ENCODE assay signal across 1 cellular context in the genomic region with DNA sequence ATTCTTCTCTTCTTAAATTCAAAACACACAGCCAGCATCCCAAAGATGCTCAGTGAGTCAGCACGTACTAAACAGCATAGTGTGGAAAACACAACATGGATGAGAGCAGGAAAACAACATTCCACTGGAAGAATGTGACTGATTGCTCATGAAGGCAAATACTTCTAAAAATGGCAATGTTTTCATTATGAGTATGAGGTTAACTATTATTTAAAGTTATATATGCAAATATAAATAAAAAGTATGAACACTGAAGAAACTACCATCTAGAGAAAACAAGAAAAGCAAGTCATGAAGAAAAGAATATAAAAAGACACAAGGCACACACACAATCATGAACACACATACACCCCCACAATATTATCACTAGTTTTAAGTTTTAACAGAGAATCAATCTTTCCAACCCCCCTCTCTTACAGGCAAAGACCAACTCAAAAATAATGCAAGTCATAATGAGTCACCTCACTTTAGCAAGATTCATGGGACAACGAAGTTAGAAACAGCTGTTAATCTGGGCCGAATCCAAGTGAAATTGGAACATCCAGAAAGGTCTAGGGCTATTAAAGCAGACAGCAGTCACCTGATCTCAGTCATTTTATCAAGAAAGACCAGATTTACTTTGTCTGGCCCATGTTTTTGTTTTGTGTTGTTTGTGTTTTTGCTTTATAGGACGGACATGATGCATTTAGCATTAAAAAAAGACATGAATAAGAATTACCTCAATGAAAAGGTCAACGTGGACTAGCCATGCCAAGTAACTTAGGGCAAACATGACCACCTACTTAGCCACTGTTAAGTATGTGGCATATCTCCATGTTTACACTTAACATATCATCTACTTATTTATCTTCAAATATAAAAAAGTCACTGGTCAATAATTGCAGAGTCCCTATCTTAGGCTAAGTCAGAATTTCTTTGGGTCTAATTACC.
A peak's percentile ranks its signal among the peaks of the same experiment; 100 is the strongest.
TF ChIP-seq lines count a peak whose summit lies in the region.

No MANE protein-coding gene starts in this region.

TF ChIP-seq in HCT116, 20 proteins besides CTCF, POLR2A, EP300 and RAD21 (continued from another document):
- TF ChIP-seq, protein P1, sequence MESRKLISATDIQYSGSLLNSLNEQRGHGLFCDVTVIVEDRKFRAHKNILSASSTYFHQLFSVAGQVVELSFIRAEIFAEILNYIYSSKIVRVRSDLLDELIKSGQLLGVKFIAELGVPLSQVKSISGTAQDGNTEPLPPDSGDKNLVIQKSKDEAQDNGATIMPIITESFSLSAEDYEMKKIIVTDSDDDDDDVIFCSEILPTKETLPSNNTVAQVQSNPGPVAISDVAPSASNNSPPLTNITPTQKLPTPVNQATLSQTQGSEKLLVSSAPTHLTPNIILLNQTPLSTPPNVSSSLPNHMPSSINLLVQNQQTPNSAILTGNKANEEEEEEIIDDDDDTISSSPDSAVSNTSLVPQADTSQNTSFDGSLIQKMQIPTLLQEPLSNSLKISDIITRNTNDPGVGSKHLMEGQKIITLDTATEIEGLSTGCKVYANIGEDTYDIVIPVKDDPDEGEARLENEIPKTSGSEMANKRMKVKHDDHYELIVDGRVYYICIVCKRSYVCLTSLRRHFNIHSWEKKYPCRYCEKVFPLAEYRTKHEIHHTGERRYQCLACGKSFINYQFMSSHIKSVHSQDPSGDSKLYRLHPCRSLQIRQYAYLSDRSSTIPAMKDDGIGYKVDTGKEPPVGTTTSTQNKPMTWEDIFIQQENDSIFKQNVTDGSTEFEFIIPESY (IDR thresholded peaks at IDR 0.05; ENCODE audit: extremely low read depth, insufficient replicate concordance, low read length): no peak
- TF ChIP-seq, protein P2, sequence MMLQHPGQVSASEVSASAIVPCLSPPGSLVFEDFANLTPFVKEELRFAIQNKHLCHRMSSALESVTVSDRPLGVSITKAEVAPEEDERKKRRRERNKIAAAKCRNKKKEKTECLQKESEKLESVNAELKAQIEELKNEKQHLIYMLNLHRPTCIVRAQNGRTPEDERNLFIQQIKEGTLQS (IDR thresholded peaks at IDR 0.05): 0 out of 2 replicates have a peak, but pooled peaks have one; percentile 3
- no peak for TF ChIP-seq TCF7L2 (IDR thresholded peaks at IDR 0.05; ENCODE audit: borderline replicate concordance, extremely low read depth, insufficient read depth, insufficient read length)
- no peak for TF ChIP-seq EZH2 (IDR thresholded peaks at IDR 0.05)
- TF ChIP-seq CEBPB (IDR thresholded peaks at IDR 0.05; ENCODE audit: low read depth): peak; percentile 65
- peak; percentile 34 for TF ChIP-seq SIN3A (IDR thresholded peaks at IDR 0.05; ENCODE audit: low read depth)
- no peak for TF ChIP-seq ZFX (IDR thresholded peaks at IDR 0.05)
